Comparison of ENCODE assay signal across 21 cellular contexts in the genomic region with DNA sequence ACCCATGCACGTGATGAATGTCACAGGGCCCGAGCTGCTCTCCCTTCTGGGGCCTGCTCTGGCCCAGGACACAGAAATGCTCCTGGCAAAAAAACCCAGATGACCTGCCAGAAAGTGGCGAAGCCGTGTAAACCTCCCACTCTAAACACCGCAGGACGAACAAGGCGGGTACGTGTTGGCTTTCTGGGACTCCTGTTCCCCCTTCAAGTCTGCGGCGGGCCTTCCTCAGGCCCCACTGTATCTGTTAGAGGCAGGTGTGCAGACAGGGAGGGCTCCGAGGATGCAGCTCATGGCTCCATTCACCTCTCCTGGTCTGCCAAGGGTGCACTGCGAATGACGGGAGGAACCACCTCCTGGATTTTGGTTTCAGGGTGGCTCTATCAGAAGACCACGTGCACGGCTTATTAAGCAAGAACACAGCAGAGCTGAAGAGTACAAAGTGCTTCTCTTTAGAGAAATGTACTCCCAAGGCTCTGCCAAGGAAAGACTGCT.
A peak's percentile ranks its signal among the peaks of the same experiment; 100 is the strongest.
DNase-seq lines count a peak whose midpoint lies in the region; ATAC-seq and TF ChIP-seq lines count a peak whose summit lies in the region.
"Had no signal": no experiment of that assay in that cellular context is flagged by ENCODE, and none has a peak within 500 bp of the region (broad histone marks: within the 10 kb centered on the region; RNA-seq: fewer than 3 reads in every experiment).

No MANE protein-coding gene starts in this region.

- TF ChIP-seq CTCF in DND-41 (IDR thresholded peaks at IDR 0.05; ENCODE audit: borderline replicate concordance, extremely low read depth, low read length, poor library complexity, severe bottlenecking), result no peak
- no peak for TF ChIP-seq CTCF in esophagus muscularis mucosa (IDR thresholded peaks at IDR 0.05)
- no peak for TF ChIP-seq CTCF in osteocyte (IDR thresholded peaks at IDR 0.05)

- no peaks in the 10 kb centered on the region for H3K27me3 Mint-ChIP-seq in osteocyte (ENCODE audit: unreplicated experiment)
- H3K27me3 Mint-ChIP-seq: central memory CD8-positive, alpha-beta T cell; T-cell had no signal

- H3K4me3 Mint-ChIP-seq in osteocyte (ENCODE audit: unreplicated experiment), result no peak overlapping the region
- H3K4me3 Mint-ChIP-seq: central memory CD8-positive, alpha-beta T cell; neural progenitor cell; T-cell had no signal

- WGBS in esophagus muscularis mucosa, result 60% methylated on average over 10 of the region's 15 CpGs

- no peaks in the 10 kb centered on the region for H3K27me3 ChIP-seq in DND-41 (ENCODE audit: insufficient read depth, low read length, poor library complexity)
- no peaks in the 10 kb centered on the region for H3K27me3 ChIP-seq in esophagus muscularis mucosa
- no peaks in the 10 kb centered on the region for H3K27me3 ChIP-seq in skeletal muscle tissue (ENCODE audit: control insufficient read depth in 3 of 3, insufficient read depth in 3 of 3, low read length in 3 of 3)
- H3K27me3 ChIP-seq: left lung, neural progenitor cell had no signal

- H3K4me1 ChIP-seq in DND-41 (ENCODE audit: insufficient read depth, low read length), result no peaks in the 10 kb centered on the region
- peaks cover 11 to 51% (median 45%) of the 10 kb centered on the region in 4 donors for H3K4me1 ChIP-seq in esophagus muscularis mucosa
- H3K4me1 ChIP-seq in skeletal muscle tissue (ENCODE audit: control insufficient read depth in 3 of 3, insufficient read depth in 3 of 3, low read length in 3 of 3), result peaks cover 3 to 14% (median 8%) of the 10 kb centered on the region in 3 donors
- H3K4me1 ChIP-seq: left lung had no signal

- no peak overlapping the region for H2AFZ ChIP-seq in DND-41 (ENCODE audit: low read depth, low read length)
- H2AFZ ChIP-seq: neural progenitor cell had no signal

- H3K9ac ChIP-seq in DND-41 (ENCODE audit: low read depth, low read length) (no peak overlapping the region), skeletal muscle tissue (ENCODE audit: low read depth in 1 of 3, low read length in 3 of 3) (peak overlapping the region in 2 of 3 donors; percentile 15 to 60)
- H3K9ac ChIP-seq: neural progenitor cell had no signal

- peaks cover 10% of the 10 kb centered on the region for H3K9me3 ChIP-seq in DND-41 (ENCODE audit: insufficient read depth, low read length, severe bottlenecking)
- H3K9me3 ChIP-seq in esophagus muscularis mucosa, result peaks cover 0 to 16% (median 10%) of the 10 kb centered on the region in 4 donors
- H3K9me3 ChIP-seq in skeletal muscle tissue (ENCODE audit: control insufficient read depth in 3 of 3, low read length in 3 of 3), result peaks cover 2 to 5% (median 2%) of the 10 kb centered on the region in 3 donors

- no peak for TF ChIP-seq EP300 in esophagus muscularis mucosa (IDR thresholded peaks at IDR 0.05)

- peaks cover 6% of the 10 kb centered on the region for H3K9me3 Mint-ChIP-seq in osteocyte (ENCODE audit: unreplicated experiment)
- H3K9me3 Mint-ChIP-seq: central memory CD8-positive, alpha-beta T cell had no signal

- no peaks in the 10 kb centered on the region for H3K36me3 Mint-ChIP-seq in osteocyte (ENCODE audit: unreplicated experiment)
- H3K36me3 Mint-ChIP-seq: neural progenitor cell had no signal

- H3K27ac Mint-ChIP-seq in osteocyte (ENCODE audit: unreplicated experiment), result no peak overlapping the region
- H3K27ac Mint-ChIP-seq: neural progenitor cell, T-cell had no signal

- H3K4me3 ChIP-seq in DND-41 (ENCODE audit: low read depth in 1 of 2, low read length in 2 of 2) (no peak overlapping the region), esophagus muscularis mucosa (peak overlapping the region in 1 of 4 donors; percentile 22), skeletal muscle tissue (ENCODE audit: low read length in 3 of 3) (peak overlapping the region in 1 of 3 donors; percentile 41)
- H3K4me3 ChIP-seq: left lung, mucosa of descending colon, neural progenitor cell had no signal

- H3K79me2 ChIP-seq in DND-41 (ENCODE audit: insufficient read depth, low read length), result no peaks in the 10 kb centered on the region; the same call in 1 of the 2 replicates

- H3K36me3 ChIP-seq in DND-41 (ENCODE audit: insufficient read depth, low read length) (peaks cover 83% of the 10 kb centered on the region), esophagus muscularis mucosa (no peaks in the 10 kb centered on the region), skeletal muscle tissue (ENCODE audit: control insufficient read depth in 3 of 3, insufficient read depth in 3 of 3, low read length in 3 of 3) (no peaks in the 10 kb centered on the region)
- H3K36me3 ChIP-seq: left lung, neural progenitor cell had no signal

- peaks cover 5% of the 10 kb centered on the region; the same call in 1 of the 2 replicates for H4K20me1 ChIP-seq in DND-41 (ENCODE audit: insufficient read depth, low read length)

- DNase-seq in DND-41 (no peak), esophagus muscularis mucosa (ENCODE audit: extremely low spot score) (no peak), left lobe of liver (ENCODE audit: low spot score) (peak; percentile 85), osteocyte (ENCODE audit: extremely low spot score, unreplicated experiment) (no peak), NCI-H1092 treated with DMSO at 0.1 percent for 48 hours (lab: John Stamatoyannopoulos, UW) (no peak)
- DNase-seq in activated naive CD4-positive, alpha-beta T cell treated with anti-CD3 and anti-CD28 coated beads, Interleukin-2, amount 50 U/mL, for 16 hours, result no peak
- DNase-seq: activated CD4-positive, alpha-beta T cell treated with anti-CD3 and anti-CD28 coated beads, Interleukin-2, amount 50 U/mL, for 1 hour; amniotic stem cell; KG1; left lung; mucosa of descending colon; MV-4-11; NCI-H1694 treated with DMSO at 0.1 percent for 48 hours; OCI-M1; SHP77 treated with DMSO at 0.1 percent for 48 hours; T-cell had no signal

- no peak for ATAC-seq in DND-41 (ENCODE audit: insufficient read depth, low read depth)
- ATAC-seq in left lobe of liver, result peak; percentile 80
- no peak for ATAC-seq in HG03432 (IDR thresholded peaks at IDR 0.05; ENCODE audit: unreplicated experiment)
- ATAC-seq: esophagus mucosa, left lung, mucosa of descending colon, T-cell had no signal

- intact Hi-C loops in esophagus muscularis mucosa (cut with DNase I), result no loop called here

- no peak overlapping the region for H3K4me2 ChIP-seq in DND-41 (ENCODE audit: insufficient read depth, low read length)
- H3K4me2 ChIP-seq: neural progenitor cell had no signal

- TF ChIP-seq POLR2A in esophagus muscularis mucosa (IDR thresholded peaks at IDR 0.05; ENCODE audit: low read depth), result no peak

- peak overlapping the region; percentile 24; the same call in 1 of the 2 replicates for H3K27ac ChIP-seq in DND-41 (ENCODE audit: low read length)
- H3K27ac ChIP-seq in esophagus muscularis mucosa (replicated peaks in 1 of 4), result peak overlapping the region; percentile 75 to 85 (median 82)
- no peak overlapping the region for H3K27ac ChIP-seq in skeletal muscle tissue (ENCODE audit: low read depth, low read length)
- H3K27ac ChIP-seq: left lung, neural progenitor cell had no signal

- H3K4me1 Mint-ChIP-seq in osteocyte (ENCODE audit: unreplicated experiment), result no peaks in the 10 kb centered on the region
- H3K4me1 Mint-ChIP-seq: central memory CD8-positive, alpha-beta T cell had no signal
